13 cellular contexts compared by ENCODE assay signal in genomic region chr11:6387811-6388599, GRCh38. TPM values are rescaled to one million over a fixed set of nuclear protein-coding genes. Genes with fewer than 3 reads are reported as not detected.
DNase-seq lines count a peak whose midpoint lies in the region; ATAC-seq and TF ChIP-seq lines count a peak whose summit lies in the region.
"Had no signal": no experiment of that assay in that cellular context is flagged by ENCODE, and none has a peak within 500 bp of the region (broad histone marks: within the 10 kb centered on the region; RNA-seq: fewer than 3 reads in every experiment).

No MANE protein-coding gene starts in this region.

- CTCF ChIA-PET in Caco-2 (lab: Charles Lee) (interaction anchor here (0.6 to 2.4 kb wide), 9 partner anchors 9 to 316 kb away, joined by 3 to 27 read pairs (median 5); partner anchors contain the start of gene APBB1), T-cell (lab: Charles Lee) (interaction anchor here (0.7 to 4.2 kb wide), 8 partner anchors 9 to 328 kb away, joined by 3 to 51 read pairs (median 4); partner anchors contain the start of genes ARFIP2 (in 1 of the 2) and TIMM10B (in 1 of the 2))

- peak overlapping the region; percentile 68 for H3K4me3 Mint-ChIP-seq in Caco-2 (ENCODE audit: unreplicated experiment)
- peak overlapping the region in 1 of 3 donors; percentile 90 for H3K4me3 Mint-ChIP-seq in T-cell

- WGBS in aorta, 2 donors = 56 to 62% methylated on average over 12 of the region's 12 CpGs

- POLR2A ChIA-PET in Caco-2 (lab: Charles Lee) = interaction anchor here (0.6 to 1.6 kb wide), 4 partner anchors 9 to 93 kb away, joined by 3 to 11 read pairs (median 4); partner anchors contain the start of genes APBB1, ARFIP2 and TIMM10B
- POLR2A ChIA-PET in T-cell (lab: Charles Lee) = interaction anchor here (1.0 to 2.3 kb wide), 4 partner anchors 9 to 15 kb away, joined by 3 to 9 read pairs (median 3); no protein-coding TSS in a partner anchor

- H3K36me3 ChIP-seq in Caco-2 (ENCODE audit: control insufficient read depth, insufficient read depth, low read length) (no peaks in the 10 kb centered on the region), osteoblast (ENCODE audit: insufficient read depth, low read length) (peaks cover 3% of the 10 kb centered on the region), aorta (ENCODE audit: control insufficient read depth in 1 of 2, insufficient read depth in 2 of 2, low read length in 1 of 2) (no peaks in the 10 kb centered on the region)

- DNase-seq in Caco-2 (peak; percentile 59 to 70), T-cell (no peak), fibroblast of villous mesenchyme (ENCODE audit: low read depth) (peak; percentile 30), osteoblast (ENCODE audit: insufficient read length, low spot score, missing footprints) (no peak), NCI-H1105 (lab: John Stamatoyannopoulos, UW) (no peak), aorta (no peak)
- DNase-seq in stimulated activated naive CD4-positive, alpha-beta T cell treated with Interleukin-2 at 50 U/mL for 16 hours (lab: John Stamatoyannopoulos, UW) = no peak
- no peak for DNase-seq in activated effector memory CD4-positive, alpha-beta T cell treated with anti-CD3 and anti-CD28 coated beads, Interleukin-2, amount 50 U/mL, for 16 hours
- DNase-seq: DND-41, NCI-H1930 had no signal

- H3K27ac Mint-ChIP-seq in Caco-2 (ENCODE audit: unreplicated experiment) (peak overlapping the region; percentile 63), T-cell (peak overlapping the region; percentile 48 to 72)

- H4K20me1 ChIP-seq in osteoblast (ENCODE audit: insufficient read depth, low read length) = no peaks in the 10 kb centered on the region

- H3K4me1 ChIP-seq in Caco-2 (peaks cover 28% of the 10 kb centered on the region), osteoblast (ENCODE audit: insufficient read depth, low read length) (peaks cover 25% of the 10 kb centered on the region), aorta (ENCODE audit: control insufficient read depth in 1 of 2, insufficient read depth in 2 of 2, low read length in 2 of 2) (no peaks in the 10 kb centered on the region)

- H3K27ac ChIP-seq in osteoblast (ENCODE audit: low read depth, low read length) (no peak overlapping the region), aorta (ENCODE audit: low read depth in 1 of 2, low read length in 2 of 2) (peak overlapping the region in 1 of 2 donors; percentile 22)
- H3K27ac ChIP-seq: HL-60 had no signal

- H3K27me3 Mint-ChIP-seq in Caco-2 (ENCODE audit: insufficient read depth, unreplicated experiment) (no peaks in the 10 kb centered on the region), T-cell (no peaks in the 10 kb centered on the region)

- no peaks in the 10 kb centered on the region for H3K27me3 ChIP-seq in Caco-2 (replicated peaks; ENCODE audit: control insufficient read depth, insufficient read depth, low read length)
- H3K27me3 ChIP-seq in osteoblast (ENCODE audit: insufficient read depth, low read length) = no peaks in the 10 kb centered on the region
- H3K27me3 ChIP-seq in aorta (ENCODE audit: control insufficient read depth in 1 of 2, insufficient read depth in 2 of 2, low read length in 1 of 2) = no peaks in the 10 kb centered on the region

- H3K4me3 ChIP-seq in Caco-2 (ENCODE audit: low read depth, low read length) = no peak overlapping the region
- no peak overlapping the region for H3K4me3 ChIP-seq in fibroblast of villous mesenchyme (ENCODE audit: low read depth, low read length)
- H3K4me3 ChIP-seq in osteoblast (ENCODE audit: insufficient read depth, low read length) = peak overlapping the region; percentile 33
- H3K4me3 ChIP-seq in aorta (ENCODE audit: low read length in 2 of 2) = no peak overlapping the region

- H3K4me1 Mint-ChIP-seq in Caco-2 (ENCODE audit: low read depth, unreplicated experiment) (peaks cover 43% of the 10 kb centered on the region), T-cell (peaks cover 46 to 52% (median 48%) of the 10 kb centered on the region in 3 donors)

- no TSS peak for BruUV-seq in Caco-2 (replicated peaks; lab: Mats Ljungman, UMichigan)

- H3K79me2 ChIP-seq in osteoblast (ENCODE audit: insufficient read depth, low read length) = peaks cover 15% of the 10 kb centered on the region

- peaks cover 13% of the 10 kb centered on the region for H3K36me3 Mint-ChIP-seq in Caco-2 (ENCODE audit: insufficient read depth, unreplicated experiment)
- peaks cover 5% of the 10 kb centered on the region for H3K36me3 Mint-ChIP-seq in T-cell

- intact Hi-C loops in Caco-2 (cut with micrococcal nuclease; ENCODE audit: unreplicated experiment) = no loop called here
- intact Hi-C loops in aorta (cut with DNase I) = loop anchor here in 1 of 2 donors (10.0 kb wide), 1 partner anchor 297 kb away; the partner anchor contains the start of gene MRPL17

- H2AFZ ChIP-seq in osteoblast (ENCODE audit: low read length) = peak overlapping the region; percentile 4

- H3K9me3 Mint-ChIP-seq in Caco-2 (ENCODE audit: unreplicated experiment) = no peaks in the 10 kb centered on the region
- H3K9me3 Mint-ChIP-seq in T-cell = no peaks in the 10 kb centered on the region

- no peaks in the 10 kb centered on the region for H3K9me3 ChIP-seq in Caco-2
- H3K9me3 ChIP-seq in osteoblast (ENCODE audit: low read depth, low read length) = no peaks in the 10 kb centered on the region
- H3K9me3 ChIP-seq in aorta (ENCODE audit: control insufficient read depth, low read length) = no peaks in the 10 kb centered on the region

- TF ChIP-seq CTCF in Caco-2 (IDR thresholded peaks at IDR 0.05; ENCODE audit: insufficient read depth in 1 of 2, low read depth in 1 of 2, low read length in 1 of 2, severe bottlenecking in 1 of 2, unreplicated experiment in 1 of 2) (no peak), fibroblast of villous mesenchyme (IDR thresholded peaks at IDR 0.05; ENCODE audit: insufficient read depth, low read depth, low read length) (no peak), osteoblast (IDR thresholded peaks at IDR 0.05; ENCODE audit: extremely low read depth, low read depth, low read length) (no peak)

- ATAC-seq in T-cell (replicated peaks in 1 of 4) = no peak
- ATAC-seq in aorta (ENCODE audit: low FRiP score) = no peak
- ATAC-seq: HCT116, Right ventricle myocardium inferior had no signal

- H3K4me2 ChIP-seq in osteoblast (ENCODE audit: insufficient read depth, low read length) = peak overlapping the region; percentile 69

RNA-seq across cellular contexts. Expression of gene SMPD1, which starts 2.3 kb away (rescaled TPM):
- 38.6 and 41.9 TPM in 2 replicates for total RNA-seq in Caco-2 (2022)
- 10 to 100 TPM; 33.5 to 58.3 (median 38.3) TPM for total RNA-seq in T-cell
- total RNA-seq in fibroblast of villous mesenchyme = 35.0 and 37.7 TPM in 2 replicates
- total RNA-seq in osteoblast = 75.6 and 78.4 TPM in 2 replicates
- total RNA-seq in aorta = 10 to 100 TPM; 29.2 to 40.4 TPM
- 10 to 100 TPM; 10.0 to 45.5 TPM for polyA plus RNA-seq in aorta

RNA-seq across cellular contexts. Expression of gene APBB1, which starts 30.9 kb away (rescaled TPM):
- total RNA-seq in Caco-2 (2022) (37.8 and 39.0 TPM in 2 replicates), T-cell (100 to 1,000 TPM in 3 of 5 donors, 10 to 100 TPM in 2; 71.3 to 152 (median 106) TPM), fibroblast of villous mesenchyme (35.4 and 42.2 TPM in 2 replicates), osteoblast (40.7 and 45.6 TPM in 2 replicates), aorta (10 to 100 TPM; 50.8 to 62.2 TPM)
- polyA plus RNA-seq in aorta = 100 to 1,000 TPM in 1 of 2 donors, 10 to 100 TPM in 1; 25.8 to 121 TPM

RNA-seq across cellular contexts. Expression of gene HPX, which starts 52.8 kb away (rescaled TPM):
- 10.7 and 10.9 TPM in 2 replicates for total RNA-seq in Caco-2 (2022)
- 1 to 10 TPM; 1.2 to 5.5 (median 2.5) TPM for total RNA-seq in T-cell
- under 0.01 TPM in 1 of 2 replicates, not detected in the other for total RNA-seq in fibroblast of villous mesenchyme
- 0.59 and 1.1 TPM in 2 replicates for total RNA-seq in osteoblast
- total RNA-seq in aorta = 1 to 10 TPM; 3.0 to 6.0 TPM
- polyA plus RNA-seq in aorta = 1 to 10 TPM in 1 of 2 donors, under 1 TPM in 1; 0.50 to 1.1 TPM
- total RNA-seq: Right ventricle myocardium inferior had no signal

Comparison
In these comparisons a context has a peak if more than half of its experiments do, and no peak if none do; other contexts are left out.
1. DNase-seq: peak in Caco-2 (2 of 2) and fibroblast of villous mesenchyme (single experiment); none in T-cell (0 of 34), osteoblast (single experiment), NCI-H1105 (single experiment), aorta (0 of 2), stimulated activated naive CD4-positive, alpha-beta T cell treated with Interleukin-2 at 50 U/mL for 16 hours (single experiment) and activated effector memory CD4-positive, alpha-beta T cell treated with anti-CD3 and anti-CD28 coated beads, Interleukin-2, amount 50 U/mL, for 16 hours (single experiment).